ENCODE assay signal across 8 cellular contexts in genomic region chr3:71226565-71227281, GRCh38.
A peak's percentile ranks its signal among the peaks of the same experiment; 100 is the strongest.
DNase-seq lines count a peak whose midpoint lies in the region; ATAC-seq and TF ChIP-seq lines count a peak whose summit lies in the region.

No MANE protein-coding gene starts in this region.

- H2AFZ ChIP-seq in mammary epithelial cell (ENCODE audit: low read depth, low read length) = no peak overlapping the region

- H3K27ac ChIP-seq in upper lobe of left lung = peak overlapping the region; percentile 42 to 76 (median 64)
- H3K27ac ChIP-seq in mammary epithelial cell (ENCODE audit: insufficient read depth, low read depth, low read length) = no peak overlapping the region

- no TSS peak for BruUV-seq in mammary epithelial cell (replicated peaks; lab: Mats Ljungman, UMichigan)

- no peaks in the 10 kb centered on the region for H3K79me2 ChIP-seq in mammary epithelial cell (ENCODE audit: insufficient read depth, low read length)

- no peaks in the 10 kb centered on the region for H3K36me3 ChIP-seq in upper lobe of left lung
- H3K36me3 ChIP-seq in mammary epithelial cell (ENCODE audit: insufficient read depth, low read length) = no peaks in the 10 kb centered on the region

- CTCF ChIA-PET in mammary epithelial cell (lab: Charles Lee; ENCODE audit: low non-redundant PET) = no interaction called here

- dilution Hi-C loops in mammary epithelial cell (cut with HindIII; ENCODE audit: low sequenced_read_pairs) = no loop called here

- no peaks in the 10 kb centered on the region for H4K20me1 ChIP-seq in mammary epithelial cell (ENCODE audit: insufficient read depth, low read length)

- TF ChIP-seq CTCF in omental fat pad (IDR thresholded peaks at IDR 0.05) (no peak), upper lobe of left lung (IDR thresholded peaks at IDR 0.05) (no peak), mammary epithelial cell (conservative IDR thresholded peaks at IDR 0.05 in 1 of 2, IDR thresholded peaks at IDR 0.05 in 1 of 2; ENCODE audit: extremely low read depth in 1 of 2, insufficient read depth in 1 of 2, low read depth in 1 of 2, low read length in 2 of 2) (no peak)

- TF ChIP-seq POLR2A in upper lobe of left lung (IDR thresholded peaks at IDR 0.05) = peak in 1 of 4 donors; percentile 30

- WGBS in upper lobe of left lung, 2 donors = 44 to 55% methylated on average over 21 to 23 of the region's 23 CpGs
- 99% methylated on average over 22 of the region's 23 CpGs for WGBS in mammary epithelial cell (ENCODE audit: low coverage, missing lambda C conversion rate)

- H3K27me3 ChIP-seq in upper lobe of left lung (no peaks in the 10 kb centered on the region), mammary epithelial cell (ENCODE audit: insufficient read depth, low read length) (no peaks in the 10 kb centered on the region)

- H3K4me1 ChIP-seq in upper lobe of left lung (peaks cover 5 to 19% (median 11%) of the 10 kb centered on the region in 4 donors), mammary epithelial cell (ENCODE audit: insufficient read depth, low read length) (no peaks in the 10 kb centered on the region)

- peak overlapping the region in 3 of 4 donors; percentile 10 to 33 (median 27) for H3K4me3 ChIP-seq in upper lobe of left lung
- no peak overlapping the region for H3K4me3 ChIP-seq in mammary epithelial cell (replicated peaks in 1 of 3; ENCODE audit: insufficient read depth in 1 of 3, low read depth in 2 of 3, low read length in 3 of 3)

- DNase-seq in UCSD-AML1 (lab: John Stamatoyannopoulos, UW; ENCODE audit: unreplicated experiment) (peak; percentile 20), cerebellar cortex (ENCODE audit: low spot score) (peak; percentile 17), omental fat pad (ENCODE audit: low spot score) (no peak), upper lobe of left lung (no peak), midbrain (lab: John Stamatoyannopoulos, UW) (no peak), mammary epithelial cell (no peak)

- no peaks in the 10 kb centered on the region for H3K9me3 ChIP-seq in upper lobe of left lung
- no peaks in the 10 kb centered on the region for H3K9me3 ChIP-seq in mammary epithelial cell (replicated peaks; ENCODE audit: insufficient read depth, low read length)

- H3K9ac ChIP-seq in mammary epithelial cell (ENCODE audit: insufficient read depth, low read length) = no peak overlapping the region

- in situ Hi-C loops in mammary epithelial cell (cut with MboI; ENCODE audit: low sequenced_read_pairs in 2 of 2) = no loop called here

- H3K4me2 ChIP-seq in mammary epithelial cell (ENCODE audit: insufficient read depth, low read depth, low read length) = no peak overlapping the region

- no peak for TF ChIP-seq EP300 in upper lobe of left lung (IDR thresholded peaks at IDR 0.05)

- ATAC-seq in GM18498 (IDR thresholded peaks at IDR 0.05; ENCODE audit: unreplicated experiment) (peak; percentile 90), HG02840 (IDR thresholded peaks at IDR 0.05; ENCODE audit: low FRiP score, unreplicated experiment) (peak; percentile 84), omental fat pad (ENCODE audit: low FRiP score) (peak; percentile 13), upper lobe of left lung (ENCODE audit: low FRiP score in 2 of 2) (peak; percentile 62 to 70)

- intact Hi-C loops in mammary epithelial cell (cut with micrococcal nuclease) = no loop called here

Comparison
In these comparisons a context has a peak if more than half of its experiments do, and no peak if none do; other contexts are left out.
1. ATAC-seq: peak in every context shown above with its lines; median percentile 90 in GM18498; 84 in HG02840; 66 in upper lobe of left lung; 13 in omental fat pad.
2. DNase-seq: peak in UCSD-AML1 (single experiment) and cerebellar cortex (single experiment); none in omental fat pad (single experiment), upper lobe of left lung (0 of 2), midbrain (single experiment) and mammary epithelial cell (single experiment).
3. H3K4me3 ChIP-seq: peak in upper lobe of left lung (3 of 4); none in mammary epithelial cell (0 of 3).